Comparison of ENCODE assay signal across 15 cellular contexts in the genomic region with DNA sequence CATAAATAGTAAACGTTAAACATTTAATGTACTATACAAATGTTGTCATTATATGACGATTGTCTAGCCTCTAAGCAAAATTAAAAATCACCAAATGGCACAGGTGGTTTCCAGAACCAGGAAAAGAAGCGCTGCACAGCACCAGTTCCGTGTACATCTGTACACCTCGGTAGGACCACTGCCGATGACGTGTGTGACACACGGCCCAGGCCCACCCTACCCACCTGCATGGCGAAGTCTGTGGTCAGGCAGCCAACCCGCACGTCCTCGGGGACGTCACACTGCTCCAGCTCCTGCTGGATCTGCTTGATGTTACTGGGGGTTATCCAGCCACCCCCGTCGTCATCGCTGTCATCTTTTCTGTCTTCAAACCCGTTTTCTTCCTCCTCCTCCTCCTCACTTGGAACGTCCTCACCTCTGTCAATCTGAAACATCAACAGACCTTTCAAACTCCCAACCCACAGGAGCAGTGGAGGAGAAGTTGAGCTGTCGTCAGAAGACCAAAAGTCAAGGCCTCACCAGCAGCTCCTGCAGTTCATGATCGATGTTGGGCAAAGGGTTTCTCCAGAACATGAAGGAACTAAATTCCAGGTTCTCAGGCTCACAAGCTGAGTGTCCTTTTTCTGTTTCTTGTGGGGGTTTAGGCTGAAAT. TPM values are rescaled to one million over a fixed set of nuclear protein-coding genes. Genes with fewer than 3 reads are reported as not detected.
DNase-seq lines count a peak whose midpoint lies in the region; ATAC-seq, FAIRE-seq and TF ChIP-seq lines count a peak whose summit lies in the region.
"Had no signal": no experiment of that assay in that cellular context is flagged by ENCODE, and none has a peak within 500 bp of the region (broad histone marks: within the 10 kb centered on the region; RNA-seq: fewer than 3 reads in every experiment).

No MANE protein-coding gene starts in this region.

- no peaks in the 10 kb centered on the region for H3K27me3 Mint-ChIP-seq in activated CD4-positive, alpha-beta T cell treated with anti-CD3 and anti-CD28 coated beads, Interleukin-2, amount 10 ng/mL, durations not matched to agents 24 days and 14 days
- H3K27me3 Mint-ChIP-seq: CD8-positive, alpha-beta memory T cell had no signal

- TF ChIP-seq CTCF in HepG2 (CRISPR knock-in tag; IDR thresholded peaks at IDR 0.05) (no peak), right lobe of liver (IDR thresholded peaks at IDR 0.05) (no peak)

- WGBS in HepG2 (ENCODE audit: low lambda C conversion rate) = 91% methylated on average over 20 of the region's 20 CpGs
- 89% methylated on average over 12 of the region's 20 CpGs for WGBS in right lobe of liver (ENCODE audit: insufficient coverage, low coverage, low lambda C conversion rate, missing lambda C conversion rate)

- BruUV-seq in HepG2 (replicated peaks; lab: Mats Ljungman, UMichigan) = no TSS peak

- H3K9me3 ChIP-seq in HepG2 (ENCODE audit: low read length) (no peaks in the 10 kb centered on the region), right lobe of liver (no peaks in the 10 kb centered on the region)
- H3K9me3 ChIP-seq: BLaER1, Caco-2 had no signal

- H3K36me3 ChIP-seq in HepG2 (replicated peaks in 1 of 2; ENCODE audit: control insufficient read depth in 1 of 2, insufficient read depth in 2 of 2, low read length in 2 of 2) (peaks cover 36 to 80% of the 10 kb centered on the region in 2 experiments), right lobe of liver (peaks cover 6 to 71% (median 42%) of the 10 kb centered on the region in 4 donors)

- no peak overlapping the region for H3K4me3 ChIP-seq in HepG2 (replicated peaks in 1 of 3; ENCODE audit: insufficient read depth in 1 of 3, low read depth in 2 of 3, low read length in 3 of 3)
- H3K4me3 ChIP-seq in right lobe of liver = no peak overlapping the region
- H3K4me3 ChIP-seq: BLaER1 had no signal

- no peak overlapping the region for H3K9ac ChIP-seq in HepG2 (ENCODE audit: insufficient read depth, low read depth, low read length)
- H3K9ac ChIP-seq: BLaER1 had no signal

- CTCF ChIA-PET in HepG2 (lab: Yijun Ruan, JAX; ENCODE audit: low intra/inter-chr PET ratio, low total read pairs) = no interaction called here

- no peak overlapping the region for H2AFZ ChIP-seq in HepG2 (ENCODE audit: low read length)

- in situ Hi-C loops in HepG2 (cut with HindIII; ENCODE audit: extremely low pct_ligation_motif_present, low pct_unique_long_range_greater_than_20kb) = no loop called here

- peak; percentile 12 for FAIRE-seq in HepG2 (lab: Jason Lieb, UNC)

- POLR2A ChIA-PET in HepG2 (lab: Yijun Ruan, JAX) = interaction anchor here (8.5 kb wide), 1 partner anchor 24 kb away, joined by 211 read pairs; a partner anchor contains a TSS

- no peaks in the 10 kb centered on the region for H4K20me1 ChIP-seq in HepG2 (ENCODE audit: insufficient read depth, low read length)

- H3K4me1 ChIP-seq in HepG2 (ENCODE audit: insufficient read depth, low read length) = peaks cover 22% of the 10 kb centered on the region
- H3K4me1 ChIP-seq in right lobe of liver = peaks cover 0 to 9% (median 2%) of the 10 kb centered on the region in 4 donors

- no peak overlapping the region for H3K4me2 ChIP-seq in HepG2 (ENCODE audit: low read depth, low read length)
- H3K4me2 ChIP-seq: BLaER1 had no signal

- no peak for TF ChIP-seq RAD21 in HepG2 (CRISPR knock-in tag; IDR thresholded peaks at IDR 0.05)

- TF ChIP-seq EP300 in HepG2 (IDR thresholded peaks at IDR 0.05; ENCODE audit: low read depth in 2 of 2, low read length in 2 of 2) (no peak), HepG2 (CRISPR knock-in tag; IDR thresholded peaks at IDR 0.05; ENCODE audit: borderline replicate concordance) (no peak)

- TF ChIP-seq POLR2A in HepG2 (IDR thresholded peaks at IDR 0.05; ENCODE audit: insufficient read depth in 1 of 2, low read depth in 2 of 2, low read length in 2 of 2) (no peak), right lobe of liver (IDR thresholded peaks at IDR 0.05) (no peak)

- H3K36me3 Mint-ChIP-seq in activated CD4-positive, alpha-beta T cell treated with anti-CD3 and anti-CD28 coated beads, Interleukin-2, amount 10 ng/mL, durations not matched to agents 24 days and 14 days (ENCODE audit: low read depth) = peaks cover 80% of the 10 kb centered on the region

- ATAC-seq in HepG2 (no peak; the same call in 2 of the 3 replicates), right lobe of liver (no peak)

- no peaks in the 10 kb centered on the region for H3K27me3 ChIP-seq in HepG2 (ENCODE audit: control insufficient read depth in 1 of 2, insufficient read depth in 2 of 2, low read length in 2 of 2)
- H3K27me3 ChIP-seq in right lobe of liver = no peaks in the 10 kb centered on the region
- H3K27me3 ChIP-seq: BLaER1 had no signal

- peaks cover 48% of the 10 kb centered on the region for H3K79me2 ChIP-seq in HepG2 (ENCODE audit: insufficient read depth, low read length)

- H3K27ac Mint-ChIP-seq in activated CD4-positive, alpha-beta T cell treated with anti-CD3 and anti-CD28 coated beads, Interleukin-2, amount 10 ng/mL, durations not matched to agents 24 days and 14 days = peak overlapping the region; percentile 37

- intact Hi-C loops in activated CD4-positive, alpha-beta T cell treated with anti-CD3 and anti-CD28 coated beads, Interleukin-2, amount 10 ng/mL, durations not matched to agents 24 days and 14 days (cut with micrococcal nuclease) = no loop called here
- intact Hi-C loops in HepG2 (cut with micrococcal nuclease; ENCODE audit: unreplicated experiment) (no loop called here), right lobe of liver (cut with DNase I) (no loop called here)

- H3K27ac ChIP-seq in HepG2 (ENCODE audit: extremely low read length, insufficient read depth, low read length) = no peak overlapping the region
- no peak overlapping the region for H3K27ac ChIP-seq in right lobe of liver
- peak overlapping the region; percentile 19 for H3K27ac ChIP-seq in caudate nucleus (ENCODE audit: low read depth, low read length)
- H3K27ac ChIP-seq: 22Rv1, BLaER1 had no signal

- no peak for DNase-seq in activated CD4-positive, alpha-beta T cell treated with anti-CD3 and anti-CD28 coated beads, Interleukin-2, amount 10 ng/mL, durations not matched to agents 24 days and 14 days
- DNase-seq in activated CD4-positive, alpha-beta T cell treated with anti-CD3 and anti-CD28 coated beads, Interleukin-2, amount 50 U/mL, for 1 hour = no peak
- DNase-seq in HepG2 (ENCODE audit: low spot score) (no peak), right lobe of liver (no peak), caudate nucleus (lab: John Stamatoyannopoulos, UW) (peak in 12 of 61 donors; percentile 16 to 73 (median 38)), epidermal melanocyte (ENCODE audit: insufficient read length, low spot score) (no peak), HT-29 (ENCODE audit: low spot score) (no peak)
- DNase-seq: AML-193; Caco-2; CD8-positive, alpha-beta memory T cell; DND-41; GDM1; HCEC 1CT had no signal

- H3K4me1 Mint-ChIP-seq in activated CD4-positive, alpha-beta T cell treated with anti-CD3 and anti-CD28 coated beads, Interleukin-2, amount 10 ng/mL, durations not matched to agents 24 days and 14 days = peaks cover 16% of the 10 kb centered on the region

- H3K9me3 Mint-ChIP-seq in activated CD4-positive, alpha-beta T cell treated with anti-CD3 and anti-CD28 coated beads, Interleukin-2, amount 10 ng/mL, durations not matched to agents 24 days and 14 days = no peaks in the 10 kb centered on the region
- H3K9me3 Mint-ChIP-seq: CD8-positive, alpha-beta memory T cell had no signal

- H3K4me3 Mint-ChIP-seq in activated CD4-positive, alpha-beta T cell treated with anti-CD3 and anti-CD28 coated beads, Interleukin-2, amount 10 ng/mL, durations not matched to agents 24 days and 14 days = no peak overlapping the region

RNA-seq across cellular contexts. Expression of a gene that starts 5.9 kb away (rescaled TPM):
- total RNA-seq in activated CD4-positive, alpha-beta T cell treated with anti-CD3 and anti-CD28 coated beads, Interleukin-2, amount 10 ng/mL, durations not matched to agents 24 days and 14 days = 127 and 129 TPM in 2 replicates
- 47.1 and 83.5 TPM in 2 replicates for total RNA-seq in HepG2 (2016; rRNA removed; fragmentation: Illumina TruSeq; extraction: Trizol)
- total RNA-seq in HepG2 (2016; cell fraction: cytosol; rRNA removed; fragmentation: Illumina TruSeq; extraction: Trizol; ENCODE audit: low read depth) = 30.5 and 33.0 TPM in 2 replicates
- 48.8 and 85.3 TPM in 2 replicates for total RNA-seq in HepG2 (2016; cell fraction: insoluble cytoplasmic fraction; rRNA removed; fragmentation: Illumina TruSeq; extraction: Trizol)
- total RNA-seq in HepG2 (2016; cell fraction: membrane; rRNA removed; fragmentation: Illumina TruSeq; extraction: Trizol) = 54.4 and 54.7 TPM in 2 replicates
- 37.1 and 40.2 TPM in 2 replicates for total RNA-seq in HepG2 (2016; cell fraction: nucleus; rRNA removed; fragmentation: Illumina TruSeq; extraction: Trizol)
- 159 and 162 TPM in 2 replicates for polyA plus RNA-seq in HepG2 (2011; rRNA removed)
- polyA plus RNA-seq in HepG2 (2011; cell fraction: cytosol; rRNA removed) = 187 and 245 TPM in 2 replicates
- polyA plus RNA-seq in HepG2 (2011; cell fraction: nucleus; rRNA removed) = 97.8 and 101 TPM in 2 replicates
- 151 and 164 TPM in 2 replicates for polyA plus RNA-seq in HepG2 (2012)
- polyA plus RNA-seq in HepG2 (2016; cell fraction: cytosol; fragmentation: Illumina TruSeq; extraction: Trizol; ENCODE audit: low read depth) = 53.6 and 57.2 TPM in 2 replicates
- polyA plus RNA-seq in HepG2 (2016; cell fraction: insoluble cytoplasmic fraction; fragmentation: Illumina TruSeq; extraction: Trizol; ENCODE audit: low read depth) = 224 and 233 TPM in 2 replicates
- 81.4 and 91.5 TPM in 2 replicates for polyA plus RNA-seq in HepG2 (2016; cell fraction: membrane; fragmentation: Illumina TruSeq; extraction: Trizol; ENCODE audit: low read depth)
- 100 and 106 TPM in 2 replicates for polyA plus RNA-seq in HepG2 (2016; cell fraction: nucleus; fragmentation: Illumina TruSeq; extraction: Trizol; ENCODE audit: insufficient read depth, low read depth)
- 115 and 322 TPM in 2 replicates for polyA minus RNA-seq in HepG2 (2011; rRNA and poly(A)+ RNA removed; ENCODE audit: low replicate concordance)
- 172 TPM in 2 replicates for polyA minus RNA-seq in HepG2 (2011; cell fraction: cytosol; rRNA and poly(A)+ RNA removed)
- polyA minus RNA-seq in HepG2 (2011; cell fraction: nucleus; rRNA and poly(A)+ RNA removed) = 70.4 and 93.7 TPM in 2 replicates
- 10 to 100 TPM; 15.5 to 19.5 (median 16.6) TPM for total RNA-seq in right lobe of liver
- total RNA-seq in HT-29 (2014; rRNA removed; shearing (Covaris generic)) = 37.2 and 39.7 TPM in 2 replicates

RNA-seq across cellular contexts. Expression of a gene that starts 13.3 kb away (rescaled TPM):
- 51.7 and 57.5 TPM in 2 replicates for total RNA-seq in activated CD4-positive, alpha-beta T cell treated with anti-CD3 and anti-CD28 coated beads, Interleukin-2, amount 10 ng/mL, durations not matched to agents 24 days and 14 days
- total RNA-seq in HepG2 (2016; rRNA removed; fragmentation: Illumina TruSeq; extraction: Trizol) (28.2 and 31.9 TPM in 2 replicates), right lobe of liver (10 to 100 TPM; 18.1 to 24.6 (median 22.4) TPM)
- total RNA-seq in HepG2 (2016; cell fraction: cytosol; rRNA removed; fragmentation: Illumina TruSeq; extraction: Trizol; ENCODE audit: low read depth) = 18.6 and 20.3 TPM in 2 replicates
- total RNA-seq in HepG2 (2016; cell fraction: insoluble cytoplasmic fraction; rRNA removed; fragmentation: Illumina TruSeq; extraction: Trizol) = 25.4 and 28.2 TPM in 2 replicates
- total RNA-seq in HepG2 (2016; cell fraction: membrane; rRNA removed; fragmentation: Illumina TruSeq; extraction: Trizol) = 17.7 and 18.1 TPM in 2 replicates
- total RNA-seq in HepG2 (2016; cell fraction: nucleus; rRNA removed; fragmentation: Illumina TruSeq; extraction: Trizol) = 36.0 and 41.1 TPM in 2 replicates
- 11.4 and 13.6 TPM in 2 replicates for polyA plus RNA-seq in HepG2 (2011; rRNA removed)
- 7.5 and 8.1 TPM in 2 replicates for polyA plus RNA-seq in HepG2 (2011; cell fraction: cytosol; rRNA removed)
- polyA plus RNA-seq in HepG2 (2011; cell fraction: nucleus; rRNA removed) = 45.3 and 46.4 TPM in 2 replicates
- polyA plus RNA-seq in HepG2 (2012) = 25.4 and 26.4 TPM in 2 replicates
- 3.6 and 3.7 TPM in 2 replicates for polyA plus RNA-seq in HepG2 (2016; cell fraction: cytosol; fragmentation: Illumina TruSeq; extraction: Trizol; ENCODE audit: low read depth)
- polyA plus RNA-seq in HepG2 (2016; cell fraction: insoluble cytoplasmic fraction; fragmentation: Illumina TruSeq; extraction: Trizol; ENCODE audit: low read depth) = 23.4 and 32.9 TPM in 2 replicates
- 9.8 and 10.7 TPM in 2 replicates for polyA plus RNA-seq in HepG2 (2016; cell fraction: membrane; fragmentation: Illumina TruSeq; extraction: Trizol; ENCODE audit: low read depth)
- polyA plus RNA-seq in HepG2 (2016; cell fraction: nucleus; fragmentation: Illumina TruSeq; extraction: Trizol; ENCODE audit: insufficient read depth, low read depth) = 61.5 and 63.2 TPM in 2 replicates
- 17.8 and 29.5 TPM in 2 replicates for polyA minus RNA-seq in HepG2 (2011; rRNA and poly(A)+ RNA removed; ENCODE audit: low replicate concordance)
- 12.8 and 16.9 TPM in 2 replicates for polyA minus RNA-seq in HepG2 (2011; cell fraction: cytosol; rRNA and poly(A)+ RNA removed)
- 37.2 and 39.9 TPM in 2 replicates for polyA minus RNA-seq in HepG2 (2011; cell fraction: nucleus; rRNA and poly(A)+ RNA removed)
- 38.1 and 40.1 TPM in 2 replicates for total RNA-seq in HT-29 (2014; rRNA removed; shearing (Covaris generic))

RNA-seq across cellular contexts. Expression of a gene that starts 22.5 kb away (rescaled TPM):
- 9.2 and 9.8 TPM in 2 replicates for total RNA-seq in activated CD4-positive, alpha-beta T cell treated with anti-CD3 and anti-CD28 coated beads, Interleukin-2, amount 10 ng/mL, durations not matched to agents 24 days and 14 days
- total RNA-seq in HepG2 (2016; rRNA removed; fragmentation: Illumina TruSeq; extraction: Trizol) (1,060 and 1,621 TPM in 2 replicates), right lobe of liver (10 to 100 TPM in 3 of 6 experiments, 1 to 10 TPM in 3; 1.5 to 26.6 (median 8.5) TPM)
- 149 and 161 TPM in 2 replicates for total RNA-seq in HepG2 (2016; cell fraction: cytosol; rRNA removed; fragmentation: Illumina TruSeq; extraction: Trizol; ENCODE audit: low read depth)
- 1,077 and 1,733 TPM in 2 replicates for total RNA-seq in HepG2 (2016; cell fraction: insoluble cytoplasmic fraction; rRNA removed; fragmentation: Illumina TruSeq; extraction: Trizol)
- total RNA-seq in HepG2 (2016; cell fraction: membrane; rRNA removed; fragmentation: Illumina TruSeq; extraction: Trizol) = 191 and 197 TPM in 2 replicates
- 379 and 382 TPM in 2 replicates for total RNA-seq in HepG2 (2016; cell fraction: nucleus; rRNA removed; fragmentation: Illumina TruSeq; extraction: Trizol)
- polyA plus RNA-seq in HepG2 (2011; rRNA removed) = 304 and 464 TPM in 2 replicates
- polyA plus RNA-seq in HepG2 (2011; cell fraction: cytosol; rRNA removed) = 354 and 445 TPM in 2 replicates
- 76.3 and 83.7 TPM in 2 replicates for polyA plus RNA-seq in HepG2 (2011; cell fraction: nucleus; rRNA removed)
- 328 and 393 TPM in 2 replicates for polyA plus RNA-seq in HepG2 (2012)
- polyA plus RNA-seq in HepG2 (2016; cell fraction: cytosol; fragmentation: Illumina TruSeq; extraction: Trizol; ENCODE audit: low read depth) = 156 and 179 TPM in 2 replicates
- polyA plus RNA-seq in HepG2 (2016; cell fraction: insoluble cytoplasmic fraction; fragmentation: Illumina TruSeq; extraction: Trizol; ENCODE audit: low read depth) = 1,625 and 1,852 TPM in 2 replicates
- polyA plus RNA-seq in HepG2 (2016; cell fraction: membrane; fragmentation: Illumina TruSeq; extraction: Trizol; ENCODE audit: low read depth) = 151 and 153 TPM in 2 replicates
- polyA plus RNA-seq in HepG2 (2016; cell fraction: nucleus; fragmentation: Illumina TruSeq; extraction: Trizol; ENCODE audit: insufficient read depth, low read depth) = 546 and 575 TPM in 2 replicates
- 222 and 280 TPM in 2 replicates for polyA minus RNA-seq in HepG2 (2011; rRNA and poly(A)+ RNA removed; ENCODE audit: low replicate concordance)
- 119 and 160 TPM in 2 replicates for polyA minus RNA-seq in HepG2 (2011; cell fraction: cytosol; rRNA and poly(A)+ RNA removed)
- 42.0 and 49.5 TPM in 2 replicates for polyA minus RNA-seq in HepG2 (2011; cell fraction: nucleus; rRNA and poly(A)+ RNA removed)
- 560 and 591 TPM in 2 replicates for total RNA-seq in HT-29 (2014; rRNA removed; shearing (Covaris generic))

Comparison
In these comparisons a context has a peak if more than half of its experiments do, and no peak if none do; other contexts are left out.
1. RNA of a gene that starts 22.5 kb away (total RNA-seq): 149 to 1,733 TPM in HepG2 and 560 to 591 TPM in HT-29; 1.5 to 26.6 TPM in right lobe of liver and 9.2 to 9.8 TPM in activated CD4-positive, alpha-beta T cell treated with anti-CD3 and anti-CD28 coated beads, Interleukin-2, amount 10 ng/mL, durations not matched to agents 24 days and 14 days; every median in the first group is over 4 times any median in the second.